ENCODE assay signal across 30 cellular contexts in genomic region chr11:251550-251949, GRCh38. TPM values are rescaled to one million over a fixed set of nuclear protein-coding genes. Genes with fewer than 3 reads are reported as not detected.
DNase-seq lines count a peak whose midpoint lies in the region; ATAC-seq, FAIRE-seq and TF ChIP-seq lines count a peak whose summit lies in the region.
"Had no signal": no experiment of that assay in that cellular context is flagged by ENCODE, and none has a peak within 500 bp of the region (broad histone marks: within the 10 kb centered on the region; RNA-seq: fewer than 3 reads in every experiment).

No MANE protein-coding gene starts in this region.

- H2BK5ac ChIP-seq in H1 (ENCODE audit: low read depth, low read length): no peak overlapping the region

- H3K27ac Mint-ChIP-seq in activated CD4-positive, alpha-beta T cell treated with anti-CD3 and anti-CD28 coated beads for 36 hours: peak overlapping the region; percentile 12
- H3K27ac Mint-ChIP-seq: HFFc6; stimulated activated naive B cell treated with anti-CD40 and anti-IgM and Interleukin-4, amounts not matched to agents 10 μg/mL and 1 μg/mL and 100 μg/mL, for 72 hours had no signal

- POLR2A ChIA-PET in activated CD4-positive, alpha-beta T cell treated with anti-CD3 and anti-CD28 coated beads for 36 hours (lab: Charles Lee): interaction anchor here (0.7 kb wide), 1 partner anchor 15 kb away, joined by 3 read pairs; no protein-coding TSS in a partner anchor
- POLR2A ChIA-PET in H1 (lab: Charles Lee; ENCODE audit: partially characterized antibody): interaction anchor here (0.7 to 3.1 kb wide), 16 partner anchors 15 to 143 kb away, joined by 3 to 9 read pairs (median 4); partner anchors contain the start of genes BET1L, PGGHG, PKP3 and PSMD13

- no peak overlapping the region for H3K14ac ChIP-seq in H1 (ENCODE audit: insufficient read length)

- H2BK12ac ChIP-seq in H1 (ENCODE audit: low read depth, low read length): no peak overlapping the region

- no peaks in the 10 kb centered on the region for H3K79me1 ChIP-seq in H1 (ENCODE audit: low read depth, low read length)

- H3K9me3 ChIP-seq in H1 (ENCODE audit: insufficient read depth in 2 of 2, low read depth in 1 of 2, low read length in 1 of 2): no peaks in the 10 kb centered on the region
- no peaks in the 10 kb centered on the region for H3K9me3 ChIP-seq in parathyroid adenoma (ENCODE audit: control insufficient read depth, low read length)
- H3K9me3 ChIP-seq: BLaER1, Caco-2, left ventricle myocardium inferior, spleen had no signal

- CTCF ChIA-PET in activated CD4-positive, alpha-beta T cell treated with anti-CD3 and anti-CD28 coated beads for 36 hours (lab: Charles Lee): interaction anchor here (0.5 to 5.9 kb wide), 32 partner anchors 9 to 492 kb away, joined by 3 to 69 read pairs (median 6); partner anchors contain the start of genes BET1L, NLRP6, PSMD13 and PTDSS2
- CTCF ChIA-PET in H1 (lab: Charles Lee; ENCODE audit: partially characterized antibody): interaction anchor here (1.2 to 9.8 kb wide), 32 partner anchors 11 to 267 kb away, joined by 3 to 212 read pairs (median 10); partner anchors contain the start of genes B4GALNT4, IFITM2, IFITM5 and NLRP6

- H4K5ac ChIP-seq in H1 (ENCODE audit: insufficient read length, low read depth, low read length): no peak overlapping the region

- no peak for DNase-seq in activated CD4-positive, alpha-beta T cell treated with anti-CD3 and anti-CD28 coated beads for 36 hours
- DNase-seq in activated CD4-positive, alpha-beta T cell treated with anti-CD3 and anti-CD28 coated beads for 1 hour: no peak
- peak; percentile 24 for DNase-seq in NB4 (ENCODE audit: low read depth)
- DNase-seq in H1 (ENCODE audit: low read depth in 1 of 2, low spot score in 2 of 2): no peak
- no peak for DNase-seq in NCI-H345 (lab: John Stamatoyannopoulos, UW)
- no peak for DNase-seq in activated CD4-positive, CD25-positive, alpha-beta regulatory T cell treated with anti-CD3 and anti-CD28 coated beads, Interleukin-2, amount 50 U/mL, for 72 hours
- no peak for DNase-seq in hepatic stellate cell (ENCODE audit: low spot score)
- DNase-seq: activated CD4-positive, alpha-beta T cell treated with anti-CD3 and anti-CD28 coated beads, Interleukin-2, amount 10 ng/mL, durations not matched to agents 24 days and 14 days; activated effector memory CD4-positive, alpha-beta T cell treated with anti-CD3 and anti-CD28 coated beads, Interleukin-2, amount 50 U/mL, for 16 hours; activated naive CD8-positive, alpha-beta T cell treated with anti-CD3 and anti-CD28 coated beads, Interleukin-2, amount 50 U/mL, for 24 hours; Caco-2; dorsolateral prefrontal cortex; HFFc6; immature natural killer cell; IMR-90; left ventricle myocardium inferior; NCI-H1105 treated with DMSO at 0.1 percent for 48 hours; NCI-H2081 treated with DMSO at 0.1 percent for 48 hours; NCI-H510A; spleen; stimulated activated CD4-positive, alpha-beta T cell treated with anti-CD3 and anti-CD28 coated beads, Interleukin-4, amount 100 ng/mL, for 1 hour; stimulated activated naive B cell treated with anti-CD40 and anti-IgM and Interleukin-4, amounts not matched to agents 10 μg/mL and 1 μg/mL and 100 μg/mL, for 72 hours had no signal

- H3K27ac ChIP-seq in H1 (ENCODE audit: low read depth, low read length): no peak overlapping the region
- no peak overlapping the region for H3K27ac ChIP-seq in parathyroid adenoma
- H3K27ac ChIP-seq: BLaER1, dorsolateral prefrontal cortex, left ventricle myocardium inferior had no signal

- no peak for ATAC-seq in activated CD4-positive, alpha-beta T cell treated with anti-CD3 and anti-CD28 coated beads for 36 hours

- no peak overlapping the region for H2AK5ac ChIP-seq in H1 (ENCODE audit: low read depth, low read length)

- TF ChIP-seq POLR2A in NB4 (IDR thresholded peaks at IDR 0.05; ENCODE audit: extremely low read depth, insufficient read length) (no peak), H1 (IDR thresholded peaks at IDR 0.05; ENCODE audit: control extremely low read depth in 1 of 2, low read depth in 2 of 2, low read length in 2 of 2) (no peak)

- no peak overlapping the region for H2BK120ac ChIP-seq in H1 (replicated peaks; ENCODE audit: low read depth, low read length)

- H3K4me3 ChIP-seq in NB4 (ENCODE audit: low read depth, low read length) (no peak overlapping the region), H1 (ENCODE audit: extremely low read depth in 1 of 4, insufficient read depth in 2 of 4, low read depth in 3 of 4, low read length in 4 of 4) (no peak overlapping the region), parathyroid adenoma (ENCODE audit: low read depth, low read length) (no peak overlapping the region)
- H3K4me3 ChIP-seq: BLaER1, dorsolateral prefrontal cortex, left ventricle myocardium inferior, spleen had no signal

- intact Hi-C loops in activated CD4-positive, alpha-beta T cell treated with anti-CD3 and anti-CD28 coated beads for 36 hours (cut with DNase I, micrococcal nuclease): loop anchor here (2.0 to 5.0 kb wide), 4 partner anchors 15 to 106 kb away; no protein-coding TSS in a partner anchor

- H3K23me2 ChIP-seq in H1 (ENCODE audit: low read depth, low read length): peaks cover 8% of the 10 kb centered on the region

- H3K4me1 Mint-ChIP-seq in activated CD4-positive, alpha-beta T cell treated with anti-CD3 and anti-CD28 coated beads for 36 hours: peaks cover 13% of the 10 kb centered on the region

- no peak for TF ChIP-seq CTCF in NB4 (IDR thresholded peaks at IDR 0.05; ENCODE audit: low read depth, low read length)
- TF ChIP-seq CTCF in H1 (IDR thresholded peaks at IDR 0.05; ENCODE audit: control extremely low read depth in 1 of 3, insufficient read depth in 1 of 3, low read depth in 1 of 3, low read length in 3 of 3): peak in 1 of 3 experiments; percentile 13; a peak in 1 of 4 replicates
- TF ChIP-seq CTCF in parathyroid adenoma (IDR thresholded peaks at IDR 0.05): no peak

- H4K20me1 ChIP-seq in H1 (replicated peaks in 1 of 2; ENCODE audit: control insufficient read depth in 1 of 2, insufficient read depth in 2 of 2, low read length in 2 of 2): no peaks in the 10 kb centered on the region
- H4K20me1 ChIP-seq: BLaER1 had no signal

- H2BK15ac ChIP-seq in H1 (ENCODE audit: low read length): no peak overlapping the region

- H3K27me3 ChIP-seq in H1 (replicated peaks in 1 of 4; ENCODE audit: control insufficient read depth in 3 of 4, extremely low read depth in 1 of 4, insufficient read depth in 3 of 4, low read length in 3 of 4): no peaks in the 10 kb centered on the region; a peak in 1 of 7 replicates
- H3K27me3 ChIP-seq in parathyroid adenoma (ENCODE audit: control insufficient read depth, insufficient read depth, low read length): no peaks in the 10 kb centered on the region
- H3K27me3 ChIP-seq: BLaER1, dorsolateral prefrontal cortex, spleen had no signal

- WGBS in H1 (ENCODE audit: extremely low coverage in 1 of 2, insufficient coverage in 1 of 2, insufficient read length in 1 of 2, insufficient replicate concordance in 2 of 2, low coverage in 1 of 2, low lambda C conversion rate in 2 of 2, missing lambda C conversion rate in 1 of 2), 2 experiments: 84% methylated on average over 10 of the region's 10 CpGs; no CpG with 5 or more reads in 1 of the 2 experiments

- no peak overlapping the region for H2AFZ ChIP-seq in H1 (ENCODE audit: low read length)
- H2AFZ ChIP-seq in parathyroid adenoma: no peak overlapping the region

- no peaks in the 10 kb centered on the region for H3K27me3 Mint-ChIP-seq in activated CD4-positive, alpha-beta T cell treated with anti-CD3 and anti-CD28 coated beads for 36 hours
- H3K27me3 Mint-ChIP-seq: activated CD4-positive, alpha-beta T cell treated with anti-CD3 and anti-CD28 coated beads, Interleukin-2, amount 10 ng/mL, durations not matched to agents 24 days and 14 days; activated naive CD8-positive, alpha-beta T cell treated with anti-CD3 and anti-CD28 coated beads, Interleukin-2, amount 50 U/mL, for 24 hours; naive thymus-derived CD8-positive, alpha-beta T cell; stimulated activated naive B cell treated with anti-CD40 and anti-IgM and Interleukin-4, amounts not matched to agents 10 μg/mL and 1 μg/mL and 100 μg/mL, for 72 hours had no signal

- TF ChIP-seq RAD21 in H1 (IDR thresholded peaks at IDR 0.05 in 1 of 2, conservative IDR thresholded peaks at IDR 0.05 in 1 of 2; ENCODE audit: low read depth in 2 of 2, low read length in 2 of 2): peak; percentile 32 to 40

- no peak overlapping the region for H3K4ac ChIP-seq in H1 (replicated peaks; ENCODE audit: insufficient read length, low read depth, low read length)

- no peak overlapping the region for H3K4me2 ChIP-seq in H1 (ENCODE audit: insufficient read depth in 1 of 2, low read depth in 2 of 2, low read length in 2 of 2)
- H3K4me2 ChIP-seq in parathyroid adenoma (ENCODE audit: low read length): peak overlapping the region; percentile 35
- H3K4me2 ChIP-seq: BLaER1 had no signal

- H3K79me2 ChIP-seq in H1 (ENCODE audit: control insufficient read depth in 1 of 2, insufficient read depth in 2 of 2, low read length in 2 of 2) (no peaks in the 10 kb centered on the region), parathyroid adenoma (no peaks in the 10 kb centered on the region)

- H3K23ac ChIP-seq in H1 (ENCODE audit: insufficient read length): no peak overlapping the region

- no peak overlapping the region for H4K8ac ChIP-seq in H1 (ENCODE audit: extremely low read depth, insufficient read depth, low read length)

- no peak for FAIRE-seq in H1 (lab: Jason Lieb, UNC)
- FAIRE-seq: A204.1, RCC 7860 had no signal

- no peaks in the 10 kb centered on the region for H3K4me1 ChIP-seq in H1 (replicated peaks in 1 of 4; ENCODE audit: control insufficient read depth in 3 of 4, insufficient read depth in 4 of 4, low read length in 3 of 4)
- H3K4me1 ChIP-seq in parathyroid adenoma: no peaks in the 10 kb centered on the region
- H3K4me1 ChIP-seq: BLaER1, Caco-2, left ventricle myocardium inferior had no signal

- H3K36me3 ChIP-seq in H1 (ENCODE audit: control insufficient read depth in 2 of 4, insufficient read depth in 4 of 4, low read length in 3 of 4) (peaks cover 17 to 45% (median 37%) of the 10 kb centered on the region in 4 experiments), parathyroid adenoma (ENCODE audit: control insufficient read depth, insufficient read depth, low read length) (no peaks in the 10 kb centered on the region)

- H3K9ac ChIP-seq in H1 (replicated peaks in 1 of 4; ENCODE audit: extremely low read depth in 1 of 4, low read depth in 3 of 4, low read length in 3 of 4) (no peak overlapping the region), parathyroid adenoma (no peak overlapping the region)
- H3K9ac ChIP-seq: BLaER1 had no signal

- no peak overlapping the region for H3K18ac ChIP-seq in H1 (ENCODE audit: extremely low read depth, low read length)

- peaks cover 60% of the 10 kb centered on the region for H3K36me3 Mint-ChIP-seq in activated CD4-positive, alpha-beta T cell treated with anti-CD3 and anti-CD28 coated beads for 36 hours (ENCODE audit: low read depth)

- no peak overlapping the region for H3K56ac ChIP-seq in H1 (replicated peaks; ENCODE audit: insufficient read length, low read depth, low read length)

- H2BK20ac ChIP-seq in H1 (ENCODE audit: low read length): no peak overlapping the region

- H3K4me3 Mint-ChIP-seq in activated CD4-positive, alpha-beta T cell treated with anti-CD3 and anti-CD28 coated beads for 36 hours: no peak overlapping the region
- H3K4me3 Mint-ChIP-seq: activated CD4-positive, alpha-beta T cell treated with anti-CD3 and anti-CD28 coated beads, Interleukin-2, amount 10 ng/mL, durations not matched to agents 24 days and 14 days; activated naive CD8-positive, alpha-beta T cell treated with anti-CD3 and anti-CD28 coated beads, Interleukin-2, amount 50 U/mL, for 24 hours; HFFc6; stimulated activated naive B cell treated with anti-CD40 and anti-IgM and Interleukin-4, amounts not matched to agents 10 μg/mL and 1 μg/mL and 100 μg/mL, for 72 hours had no signal

- TF ChIP-seq EP300 in H1 (IDR thresholded peaks at IDR 0.05; ENCODE audit: borderline replicate concordance in 1 of 2, low read depth in 2 of 2, low read length in 2 of 2): no peak

- H3K9me3 Mint-ChIP-seq in activated CD4-positive, alpha-beta T cell treated with anti-CD3 and anti-CD28 coated beads for 36 hours (ENCODE audit: low read depth): no peaks in the 10 kb centered on the region
- H3K9me3 Mint-ChIP-seq: activated CD4-positive, alpha-beta T cell treated with anti-CD3 and anti-CD28 coated beads, Interleukin-2, amount 10 ng/mL, durations not matched to agents 24 days and 14 days; activated naive CD8-positive, alpha-beta T cell treated with anti-CD3 and anti-CD28 coated beads, Interleukin-2, amount 50 U/mL, for 24 hours; HFFc6; immature natural killer cell; naive thymus-derived CD8-positive, alpha-beta T cell had no signal

- H4K91ac ChIP-seq in H1 (replicated peaks; ENCODE audit: insufficient read length, low read length): no peak overlapping the region

RNA-seq across cellular contexts. Expression of gene PSMD13, which starts 14.8 kb away (rescaled TPM):
- 100 to 1,000 TPM; 134 to 212 TPM for total RNA-seq in activated CD4-positive, alpha-beta T cell treated with anti-CD3 and anti-CD28 coated beads for 36 hours
- 136 and 141 TPM in 2 replicates for total RNA-seq in H1 (2021; fragmentation: NEBNext Ultra II Directional; extraction: Animal tissue kit (Norgen Biotek cat#: 25700))
- 121 and 130 TPM in 2 replicates for polyA plus RNA-seq in H1 (2011; rRNA removed)
- 158 TPM for polyA plus RNA-seq in H1 (2011; cell fraction: cytosol; rRNA removed)
- 84.4 TPM for polyA plus RNA-seq in H1 (2011; cell fraction: nucleus; rRNA removed)
- polyA plus RNA-seq in H1 (2012, experiment 1 of 2): 141 to 163 TPM (median 151 TPM) in 4 replicates
- 136 TPM for polyA plus RNA-seq in H1 (2012, experiment 2 of 2)
- 68.4 TPM for polyA plus RNA-seq in H1 (2013, experiment 1 of 2)
- 67.6 TPM for polyA plus RNA-seq in H1 (2013, experiment 2 of 2)
- 65.1 and 83.5 TPM in 2 replicates for polyA minus RNA-seq in H1 (2011; rRNA and poly(A)+ RNA removed)
- 37.7 TPM for polyA minus RNA-seq in H1 (2011; cell fraction: cytosol; rRNA and poly(A)+ RNA removed)
- 35.1 TPM for polyA minus RNA-seq in H1 (2011; cell fraction: nucleus; rRNA and poly(A)+ RNA removed)

RNA-seq across cellular contexts. Expression of gene SIRT3, which starts 15.4 kb away (rescaled TPM):
- 10 to 100 TPM; 19.6 to 23.3 TPM for total RNA-seq in activated CD4-positive, alpha-beta T cell treated with anti-CD3 and anti-CD28 coated beads for 36 hours
- 14.3 and 14.6 TPM in 2 replicates for total RNA-seq in H1 (2021; fragmentation: NEBNext Ultra II Directional; extraction: Animal tissue kit (Norgen Biotek cat#: 25700))
- 21.6 and 25.5 TPM in 2 replicates for polyA plus RNA-seq in H1 (2011; rRNA removed)
- 27.9 TPM for polyA plus RNA-seq in H1 (2011; cell fraction: cytosol; rRNA removed)
- polyA plus RNA-seq in H1 (2011; cell fraction: nucleus; rRNA removed): 29.0 TPM
- 21.5 to 23.2 TPM (median 22.7 TPM) in 4 replicates for polyA plus RNA-seq in H1 (2012, experiment 1 of 2)
- polyA plus RNA-seq in H1 (2012, experiment 2 of 2): 13.5 TPM
- polyA plus RNA-seq in H1 (2013, experiment 1 of 2): 10.0 TPM
- polyA plus RNA-seq in H1 (2013, experiment 2 of 2): 9.4 TPM
- 13.7 and 14.4 TPM in 2 replicates for polyA minus RNA-seq in H1 (2011; rRNA and poly(A)+ RNA removed)
- 8.9 TPM for polyA minus RNA-seq in H1 (2011; cell fraction: cytosol; rRNA and poly(A)+ RNA removed)
- 11.6 TPM for polyA minus RNA-seq in H1 (2011; cell fraction: nucleus; rRNA and poly(A)+ RNA removed)

RNA-seq across cellular contexts. Expression of gene NLRP6, which starts 26.7 kb away (rescaled TPM):
- total RNA-seq in activated CD4-positive, alpha-beta T cell treated with anti-CD3 and anti-CD28 coated beads for 36 hours: under 1 TPM; 0.32 to 0.57 TPM
- not detected in 2 replicates for total RNA-seq in H1 (2021; fragmentation: NEBNext Ultra II Directional; extraction: Animal tissue kit (Norgen Biotek cat#: 25700))
- 0.06 TPM in 1 of 2 replicates, not detected in the other for polyA plus RNA-seq in H1 (2011; rRNA removed)
- polyA plus RNA-seq in H1 (2011; cell fraction: cytosol; rRNA removed): 0.06 TPM
- polyA plus RNA-seq in H1 (2011; cell fraction: nucleus; rRNA removed): 0.19 TPM
- polyA plus RNA-seq in H1 (2012, experiment 1 of 2): 0.05 to 0.13 TPM in 2 of 4 replicates, not detected in the others
- polyA plus RNA-seq in H1 (2012, experiment 2 of 2): not detected
- polyA plus RNA-seq in H1 (2013, experiment 1 of 2): not detected
- not detected for polyA plus RNA-seq in H1 (2013, experiment 2 of 2)
- polyA minus RNA-seq in H1 (2011; rRNA and poly(A)+ RNA removed): not detected in 2 replicates
- not detected for polyA minus RNA-seq in H1 (2011; cell fraction: cytosol; rRNA and poly(A)+ RNA removed)
- polyA minus RNA-seq in H1 (2011; cell fraction: nucleus; rRNA and poly(A)+ RNA removed): 0.20 TPM
- total RNA-seq: Caco-2, Daoy, HFFc6, IMR-90, left ventricle myocardium inferior, temporal lobe, urinary bladder had no signal
- polyA plus RNA-seq: IMR-90 had no signal

RNA-seq across cellular contexts. Expression of gene PGGHG, which starts 37.4 kb away (rescaled TPM):
- total RNA-seq in activated CD4-positive, alpha-beta T cell treated with anti-CD3 and anti-CD28 coated beads for 36 hours: 10 to 100 TPM; 73.4 to 82.3 TPM
- 52.9 and 60.7 TPM in 2 replicates for total RNA-seq in H1 (2021; fragmentation: NEBNext Ultra II Directional; extraction: Animal tissue kit (Norgen Biotek cat#: 25700))
- 34.8 and 61.4 TPM in 2 replicates for polyA plus RNA-seq in H1 (2011; rRNA removed)
- 56.3 TPM for polyA plus RNA-seq in H1 (2011; cell fraction: cytosol; rRNA removed)
- polyA plus RNA-seq in H1 (2011; cell fraction: nucleus; rRNA removed): 681 TPM
- 50.3 to 86.1 TPM (median 73.3 TPM) in 4 replicates for polyA plus RNA-seq in H1 (2012, experiment 1 of 2)
- 36.1 TPM for polyA plus RNA-seq in H1 (2012, experiment 2 of 2)
- 44.0 TPM for polyA plus RNA-seq in H1 (2013, experiment 1 of 2)
- polyA plus RNA-seq in H1 (2013, experiment 2 of 2): 38.3 TPM
- polyA minus RNA-seq in H1 (2011; rRNA and poly(A)+ RNA removed): 8.6 and 10.8 TPM in 2 replicates
- 17.0 TPM for polyA minus RNA-seq in H1 (2011; cell fraction: cytosol; rRNA and poly(A)+ RNA removed)
- polyA minus RNA-seq in H1 (2011; cell fraction: nucleus; rRNA and poly(A)+ RNA removed): 53.3 TPM

RNA-seq across cellular contexts. Expression of gene RIC8A, which starts 44.0 kb away (rescaled TPM):
- total RNA-seq in activated CD4-positive, alpha-beta T cell treated with anti-CD3 and anti-CD28 coated beads for 36 hours: 100 to 1,000 TPM; 104 to 124 TPM
- total RNA-seq in H1 (2021; fragmentation: NEBNext Ultra II Directional; extraction: Animal tissue kit (Norgen Biotek cat#: 25700)): 67.0 and 76.7 TPM in 2 replicates
- 105 and 123 TPM in 2 replicates for polyA plus RNA-seq in H1 (2011; rRNA removed)
- 82.4 TPM for polyA plus RNA-seq in H1 (2011; cell fraction: cytosol; rRNA removed)
- 234 TPM for polyA plus RNA-seq in H1 (2011; cell fraction: nucleus; rRNA removed)
- polyA plus RNA-seq in H1 (2012, experiment 1 of 2): 49.0 to 68.8 TPM (median 62.1 TPM) in 4 replicates
- polyA plus RNA-seq in H1 (2012, experiment 2 of 2): 53.7 TPM
- polyA plus RNA-seq in H1 (2013, experiment 1 of 2): 37.2 TPM
- polyA plus RNA-seq in H1 (2013, experiment 2 of 2): 43.2 TPM
- polyA minus RNA-seq in H1 (2011; rRNA and poly(A)+ RNA removed): 82.0 and 141 TPM in 2 replicates
- 42.5 TPM for polyA minus RNA-seq in H1 (2011; cell fraction: cytosol; rRNA and poly(A)+ RNA removed)
- polyA minus RNA-seq in H1 (2011; cell fraction: nucleus; rRNA and poly(A)+ RNA removed): 82.7 TPM
